1 cellular context compared by ENCODE assay signal in genomic region chr7:134613623-134614347, GRCh38.
TF ChIP-seq lines count a peak whose summit lies in the region.

No MANE protein-coding gene starts in this region.

TF ChIP-seq in HepG2, 621 proteins besides CTCF, POLR2A, EP300 and RAD21 (continued from another document):
- peak; percentile 48; the same call in 1 of the 2 replicates for TF ChIP-seq CEBPB (IDR thresholded peaks at IDR 0.05; ENCODE audit: borderline replicate concordance, low read depth, low read length)
- TF ChIP-seq ATF7 (IDR thresholded peaks at IDR 0.05): peak; percentile 64
- TF ChIP-seq ATF7 (CRISPR knock-in tag; IDR thresholded peaks at IDR 0.05): no peak
- TF ChIP-seq PAWR (CRISPR knock-in tag; IDR thresholded peaks at IDR 0.05; ENCODE audit: borderline replicate concordance): no peak
- TF ChIP-seq PTBP1 (IDR thresholded peaks at IDR 0.05; ENCODE audit: low read depth, low read length, poor library complexity, severe bottlenecking): no peak
